ENCODE assay signal across 1 cellular context in the genomic region with DNA sequence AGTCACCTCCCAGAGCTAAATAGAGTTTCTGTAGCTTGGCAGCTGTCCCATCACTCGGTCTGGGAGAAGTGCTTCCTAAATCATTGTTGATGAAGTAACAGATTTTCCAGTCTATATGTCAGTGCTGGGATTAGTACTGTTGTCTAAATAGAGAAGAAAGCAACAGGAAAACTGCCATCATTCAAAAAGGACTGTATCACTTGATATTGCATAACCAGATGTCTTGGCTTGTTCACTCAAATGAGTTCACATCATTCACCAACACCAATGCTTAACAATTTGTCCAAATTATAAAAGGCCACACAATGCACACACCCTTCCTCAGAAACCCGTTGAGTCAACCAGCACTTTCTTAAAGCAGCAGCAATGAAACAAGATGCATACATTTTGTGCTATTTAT.
A peak's percentile ranks its signal among the peaks of the same experiment; 100 is the strongest.
TF ChIP-seq lines count a peak whose summit lies in the region.

No MANE protein-coding gene starts in this region.

TF ChIP-seq in HEK293, 187 proteins besides CTCF, POLR2A, EP300 and RAD21 (continued from another document):
- TF ChIP-seq, protein P1, sequence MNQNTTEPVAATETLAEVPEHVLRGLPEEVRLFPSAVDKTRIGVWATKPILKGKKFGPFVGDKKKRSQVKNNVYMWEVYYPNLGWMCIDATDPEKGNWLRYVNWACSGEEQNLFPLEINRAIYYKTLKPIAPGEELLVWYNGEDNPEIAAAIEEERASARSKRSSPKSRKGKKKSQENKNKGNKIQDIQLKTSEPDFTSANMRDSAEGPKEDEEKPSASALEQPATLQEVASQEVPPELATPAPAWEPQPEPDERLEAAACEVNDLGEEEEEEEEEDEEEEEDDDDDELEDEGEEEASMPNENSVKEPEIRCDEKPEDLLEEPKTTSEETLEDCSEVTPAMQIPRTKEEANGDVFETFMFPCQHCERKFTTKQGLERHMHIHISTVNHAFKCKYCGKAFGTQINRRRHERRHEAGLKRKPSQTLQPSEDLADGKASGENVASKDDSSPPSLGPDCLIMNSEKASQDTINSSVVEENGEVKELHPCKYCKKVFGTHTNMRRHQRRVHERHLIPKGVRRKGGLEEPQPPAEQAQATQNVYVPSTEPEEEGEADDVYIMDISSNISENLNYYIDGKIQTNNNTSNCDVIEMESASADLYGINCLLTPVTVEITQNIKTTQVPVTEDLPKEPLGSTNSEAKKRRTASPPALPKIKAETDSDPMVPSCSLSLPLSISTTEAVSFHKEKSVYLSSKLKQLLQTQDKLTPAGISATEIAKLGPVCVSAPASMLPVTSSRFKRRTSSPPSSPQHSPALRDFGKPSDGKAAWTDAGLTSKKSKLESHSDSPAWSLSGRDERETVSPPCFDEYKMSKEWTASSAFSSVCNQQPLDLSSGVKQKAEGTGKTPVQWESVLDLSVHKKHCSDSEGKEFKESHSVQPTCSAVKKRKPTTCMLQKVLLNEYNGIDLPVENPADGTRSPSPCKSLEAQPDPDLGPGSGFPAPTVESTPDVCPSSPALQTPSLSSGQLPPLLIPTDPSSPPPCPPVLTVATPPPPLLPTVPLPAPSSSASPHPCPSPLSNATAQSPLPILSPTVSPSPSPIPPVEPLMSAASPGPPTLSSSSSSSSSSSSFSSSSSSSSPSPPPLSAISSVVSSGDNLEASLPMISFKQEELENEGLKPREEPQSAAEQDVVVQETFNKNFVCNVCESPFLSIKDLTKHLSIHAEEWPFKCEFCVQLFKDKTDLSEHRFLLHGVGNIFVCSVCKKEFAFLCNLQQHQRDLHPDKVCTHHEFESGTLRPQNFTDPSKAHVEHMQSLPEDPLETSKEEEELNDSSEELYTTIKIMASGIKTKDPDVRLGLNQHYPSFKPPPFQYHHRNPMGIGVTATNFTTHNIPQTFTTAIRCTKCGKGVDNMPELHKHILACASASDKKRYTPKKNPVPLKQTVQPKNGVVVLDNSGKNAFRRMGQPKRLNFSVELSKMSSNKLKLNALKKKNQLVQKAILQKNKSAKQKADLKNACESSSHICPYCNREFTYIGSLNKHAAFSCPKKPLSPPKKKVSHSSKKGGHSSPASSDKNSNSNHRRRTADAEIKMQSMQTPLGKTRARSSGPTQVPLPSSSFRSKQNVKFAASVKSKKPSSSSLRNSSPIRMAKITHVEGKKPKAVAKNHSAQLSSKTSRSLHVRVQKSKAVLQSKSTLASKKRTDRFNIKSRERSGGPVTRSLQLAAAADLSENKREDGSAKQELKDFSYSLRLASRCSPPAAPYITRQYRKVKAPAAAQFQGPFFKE (tag by site-specific recombination; IDR thresholded peaks at IDR 0.05; ENCODE audit: borderline replicate concordance) = no peak
- TF ChIP-seq OSR2 (tag by site-specific recombination; IDR thresholded peaks at IDR 0.05) = 0 out of 2 replicates have a peak, but pooled peaks have one; percentile 7
- TF ChIP-seq, protein P2, sequence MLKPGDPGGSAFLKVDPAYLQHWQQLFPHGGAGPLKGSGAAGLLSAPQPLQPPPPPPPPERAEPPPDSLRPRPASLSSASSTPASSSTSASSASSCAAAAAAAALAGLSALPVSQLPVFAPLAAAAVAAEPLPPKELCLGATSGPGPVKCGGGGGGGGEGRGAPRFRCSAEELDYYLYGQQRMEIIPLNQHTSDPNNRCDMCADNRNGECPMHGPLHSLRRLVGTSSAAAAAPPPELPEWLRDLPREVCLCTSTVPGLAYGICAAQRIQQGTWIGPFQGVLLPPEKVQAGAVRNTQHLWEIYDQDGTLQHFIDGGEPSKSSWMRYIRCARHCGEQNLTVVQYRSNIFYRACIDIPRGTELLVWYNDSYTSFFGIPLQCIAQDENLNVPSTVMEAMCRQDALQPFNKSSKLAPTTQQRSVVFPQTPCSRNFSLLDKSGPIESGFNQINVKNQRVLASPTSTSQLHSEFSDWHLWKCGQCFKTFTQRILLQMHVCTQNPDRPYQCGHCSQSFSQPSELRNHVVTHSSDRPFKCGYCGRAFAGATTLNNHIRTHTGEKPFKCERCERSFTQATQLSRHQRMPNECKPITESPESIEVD (tag by site-specific recombination; IDR thresholded peaks at IDR 0.05) = peak; percentile 87
- peak; percentile 36; the same call in 1 of the 2 replicates for TF ChIP-seq ZNF366 (tag by site-specific recombination; conservative IDR thresholded peaks at IDR 0.05)
- TF ChIP-seq, protein P3, sequence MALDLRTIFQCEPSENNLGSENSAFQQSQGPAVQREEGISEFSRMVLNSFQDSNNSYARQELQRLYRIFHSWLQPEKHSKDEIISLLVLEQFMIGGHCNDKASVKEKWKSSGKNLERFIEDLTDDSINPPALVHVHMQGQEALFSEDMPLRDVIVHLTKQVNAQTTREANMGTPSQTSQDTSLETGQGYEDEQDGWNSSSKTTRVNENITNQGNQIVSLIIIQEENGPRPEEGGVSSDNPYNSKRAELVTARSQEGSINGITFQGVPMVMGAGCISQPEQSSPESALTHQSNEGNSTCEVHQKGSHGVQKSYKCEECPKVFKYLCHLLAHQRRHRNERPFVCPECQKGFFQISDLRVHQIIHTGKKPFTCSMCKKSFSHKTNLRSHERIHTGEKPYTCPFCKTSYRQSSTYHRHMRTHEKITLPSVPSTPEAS (tag by site-specific recombination; IDR thresholded peaks at IDR 0.05) = no peak
- TF ChIP-seq HOXA7 (CRISPR knock-in tag; IDR thresholded peaks at IDR 0.05; ENCODE audit: borderline replicate concordance) = no peak
